ENCODE assay signal across 10 cellular contexts in genomic region chr2:128306931-128307460, GRCh38. TPM values are rescaled to one million over a fixed set of nuclear protein-coding genes. Genes with fewer than 3 reads are reported as not detected.
DNase-seq lines count a peak whose midpoint lies in the region; ATAC-seq, FAIRE-seq and TF ChIP-seq lines count a peak whose summit lies in the region.
"Had no signal": no experiment of that assay in that cellular context is flagged by ENCODE, and none has a peak within 500 bp of the region (broad histone marks: within the 10 kb centered on the region; RNA-seq: fewer than 3 reads in every experiment).

No MANE protein-coding gene starts in this region.

- H3K4me1 ChIP-seq in BLaER1, result peaks cover 100% of the 10 kb centered on the region
- H3K4me1 ChIP-seq in PC-3 (ENCODE audit: insufficient read depth, low read length), result peaks cover 27% of the 10 kb centered on the region
- H3K4me1 ChIP-seq in foreskin keratinocyte, result peaks cover 13% of the 10 kb centered on the region
- H3K4me1 ChIP-seq in pancreas, result peaks cover 32 to 46% (median 39%) of the 10 kb centered on the region in 3 donors

- H3K4me2 ChIP-seq in BLaER1 (peak overlapping the region; percentile 80), PC-3 (ENCODE audit: low read length) (peak overlapping the region; percentile 76)

- no TSS peak for BruUV-seq in PC-3 (replicated peaks; lab: Mats Ljungman, UMichigan)

- TF ChIP-seq CTCF in PC-3 (conservative IDR thresholded peaks at IDR 0.05; ENCODE audit: low read depth, low read length), result no peak
- no peak for TF ChIP-seq CTCF in foreskin keratinocyte (conservative IDR thresholded peaks at IDR 0.05)
- no peak for TF ChIP-seq CTCF in pancreas (IDR thresholded peaks at IDR 0.05)

- H3F3A ChIP-seq in PC-3 (ENCODE audit: low read length, unreplicated experiment), result no peaks in the 10 kb centered on the region

- H3K36me3 ChIP-seq in BLaER1 (peaks cover 35% of the 10 kb centered on the region), PC-3 (ENCODE audit: low read depth, low read length) (no peaks in the 10 kb centered on the region), pancreas (no peaks in the 10 kb centered on the region), MG63 (no peaks in the 10 kb centered on the region)

- CTCF ChIA-PET in PC-3 (lab: Charles Lee), result interaction anchor here (0.7 kb wide), 1 partner anchor 136 kb away, joined by 3 read pairs; no protein-coding TSS in a partner anchor

- POLR2A ChIA-PET in PC-3 (lab: Charles Lee; ENCODE audit: unreplicated experiment), result no interaction called here

- peaks cover 48% of the 10 kb centered on the region for H3K79me2 ChIP-seq in PC-3 (ENCODE audit: low read length)

- H2AFZ ChIP-seq in PC-3 (ENCODE audit: low read length), result no peak overlapping the region

- DNase-seq in PC-3 (no peak), foreskin keratinocyte (no peak), pancreas (peak; percentile 3 to 72 (median 17)), MG63 (no peak), NCI-H2196 (lab: John Stamatoyannopoulos, UW; ENCODE audit: unreplicated experiment) (no peak)
- DNase-seq: activated CD8-positive, alpha-beta memory T cell treated with anti-CD3 and anti-CD28 coated beads, Interleukin-2, amount 50 U/mL, for 4 hours had no signal

- H3K27me3 ChIP-seq in BLaER1, result no peaks in the 10 kb centered on the region
- no peaks in the 10 kb centered on the region for H3K27me3 ChIP-seq in PC-3 (ENCODE audit: low read length)
- no peaks in the 10 kb centered on the region for H3K27me3 ChIP-seq in foreskin keratinocyte
- H3K27me3 ChIP-seq in pancreas, result no peaks in the 10 kb centered on the region
- H3K27me3 ChIP-seq in MG63, result no peaks in the 10 kb centered on the region

- H3K9me3 ChIP-seq in BLaER1 (no peaks in the 10 kb centered on the region), PC-3 (ENCODE audit: low read length) (no peaks in the 10 kb centered on the region), pancreas (no peaks in the 10 kb centered on the region), MG63 (no peaks in the 10 kb centered on the region)

- no peaks in the 10 kb centered on the region for H3K9me2 ChIP-seq in PC-3 (replicated peaks; ENCODE audit: low read length)

- H3K9ac ChIP-seq in BLaER1, result peak overlapping the region; percentile 35; the same call in 1 of the 2 replicates
- H3K9ac ChIP-seq in PC-3 (ENCODE audit: low read length), result 0 out of 2 replicates have a peak overlapping the region, but pooled peaks have one; percentile 16

- intact Hi-C loops in PC-3 (cut with micrococcal nuclease), result loop anchor here (5.0 to 10.0 kb wide), 3 partner anchors 72 to 242 kb away; no protein-coding TSS in a partner anchor
- intact Hi-C loops in pancreas (cut with DNase I), result loop anchor here in 1 of 3 donors (10.0 kb wide), 1 partner anchor 132 kb away; no protein-coding TSS in a partner anchor

- 76 to 79% methylated on average over 10 to 11 of the region's 11 CpGs for WGBS in pancreas, 2 donors

- H4K20me1 ChIP-seq in BLaER1 (peaks cover 100% of the 10 kb centered on the region), PC-3 (ENCODE audit: low read length) (no peaks in the 10 kb centered on the region; the same call in 1 of the 2 replicates)

- ATAC-seq in PC-3, result no peak
- ATAC-seq in foreskin keratinocyte, result no peak
- no peak for ATAC-seq in pancreas
- ATAC-seq in GM18861 (IDR thresholded peaks at IDR 0.05; ENCODE audit: unreplicated experiment), result no peak
- no peak for ATAC-seq in HG03095 (IDR thresholded peaks at IDR 0.05; ENCODE audit: unreplicated experiment)

- H3K4me3 ChIP-seq in BLaER1 (no peak overlapping the region), PC-3 (ENCODE audit: low read length) (no peak overlapping the region), pancreas (no peak overlapping the region), MG63 (no peak overlapping the region)

- H3K27ac ChIP-seq in BLaER1 (peak overlapping the region; percentile 60), PC-3 (ENCODE audit: low read length) (peak overlapping the region; percentile 96), foreskin keratinocyte (peak overlapping the region; percentile 85), pancreas (peak overlapping the region in 2 of 4 donors; percentile 3 to 62)

- no peak for FAIRE-seq in pancreas (lab: Jason Lieb, UNC)
- FAIRE-seq: GM18507 had no signal

RNA-seq across cellular contexts. Expression of gene HS6ST1, which starts 11.7 kb away (rescaled TPM):
- total RNA-seq in PC-3 (2014; rRNA removed) (21.5 and 25.6 TPM in 2 replicates), foreskin keratinocyte (26.6 and 31.3 TPM in 2 replicates), pancreas (10 to 100 TPM; 20.7 to 47.8 (median 25.3) TPM)
- polyA plus RNA-seq in foreskin keratinocyte (15.8 and 17.9 TPM in 2 replicates), pancreas (10 to 100 TPM; 24.5 to 28.4 TPM)
- total RNA-seq in MG63 (2014; rRNA removed; shearing (Covaris generic); ENCODE audit: low replicate concordance), result 16.9 and 32.5 TPM in 2 replicates

Comparison
In these comparisons a context has a peak if more than half of its experiments do, and no peak if none do; other contexts are left out.
1. DNase-seq: peak in pancreas (6 of 6); none in PC-3 (single experiment), foreskin keratinocyte (0 of 2), MG63 (single experiment) and NCI-H2196 (single experiment).